ENCODE assay signal across 32 cellular contexts in genomic region chr5:10723519-10723918, GRCh38.
"Had no signal": no experiment of that assay in that cellular context is flagged by ENCODE, and none has a peak within 500 bp of the region (broad histone marks: within the 10 kb centered on the region; RNA-seq: fewer than 3 reads in every experiment).

No MANE protein-coding gene starts in this region.

- H2AFZ ChIP-seq: hepatocyte, parathyroid adenoma had no signal

- H3K9me3 ChIP-seq: adrenal gland, gastrocnemius medialis, neutrophil, psoas muscle, stomach, tibial nerve had no signal

- ATAC-seq: gastrocnemius medialis; left ventricle myocardium superior; psoas muscle; stimulated activated memory B cell treated with anti-CD40 and anti-IgM and Interleukin-4, amounts not matched to agents 10 μg/mL and 1 μg/mL and 100 μg/mL, for 72 hours had no signal

- H3K27ac ChIP-seq: hepatocyte, neutrophil, parathyroid adenoma, psoas muscle, VCaP had no signal

- H3K4me3 Mint-ChIP-seq: activated naive CD4-positive, alpha-beta T cell treated with anti-CD3 and anti-CD28 coated beads for 36 hours; activated naive CD8-positive, alpha-beta T cell treated with anti-CD3 and anti-CD28 coated beads for 36 hours; central memory CD8-positive, alpha-beta T cell; mesothelial cell of epicardium; naive B cell; nephron progenitor cell; stimulated activated memory B cell treated with anti-CD40 and anti-IgM and Interleukin-4, amounts not matched to agents 10 μg/mL and 1 μg/mL and 100 μg/mL, for 72 hours; T-helper 1 cell treated with Interleukin-12 subunit alpha and Interleukin-12 subunit beta and Interleukin-4 antibody, amounts not matched to agents 30 μg/mL and 1 μg/mL, for 36 hours had no signal

- H3K9me3 Mint-ChIP-seq: activated naive CD4-positive, alpha-beta T cell treated with anti-CD3 and anti-CD28 coated beads for 36 hours; activated naive CD8-positive, alpha-beta T cell treated with anti-CD3 and anti-CD28 coated beads for 36 hours; central memory CD8-positive, alpha-beta T cell; naive B cell; nephron progenitor cell; stimulated activated memory B cell treated with anti-CD40 and anti-IgM and Interleukin-4, amounts not matched to agents 10 μg/mL and 1 μg/mL and 100 μg/mL, for 72 hours; T-helper 1 cell treated with Interleukin-12 subunit alpha and Interleukin-12 subunit beta and Interleukin-4 antibody, amounts not matched to agents 30 μg/mL and 1 μg/mL, for 36 hours had no signal

- H3K4me2 ChIP-seq: hepatocyte, smooth muscle cell had no signal

- H3K4me1 ChIP-seq: psoas muscle had no signal

- H3K4me3 ChIP-seq: adrenal gland, gastrocnemius medialis, hepatocyte, psoas muscle, smooth muscle cell, stomach, tibial nerve had no signal

- H3K27ac Mint-ChIP-seq: activated naive CD4-positive, alpha-beta T cell treated with anti-CD3 and anti-CD28 coated beads for 36 hours; activated naive CD8-positive, alpha-beta T cell treated with anti-CD3 and anti-CD28 coated beads for 36 hours; mesothelial cell of epicardium; nephron progenitor cell; stimulated activated memory B cell treated with anti-CD40 and anti-IgM and Interleukin-4, amounts not matched to agents 10 μg/mL and 1 μg/mL and 100 μg/mL, for 72 hours; T-helper 1 cell treated with Interleukin-12 subunit alpha and Interleukin-12 subunit beta and Interleukin-4 antibody, amounts not matched to agents 30 μg/mL and 1 μg/mL, for 36 hours had no signal

- DNase-seq: activated CD4-positive, alpha-beta T cell treated with anti-CD3 and anti-CD28 coated beads for 4 hours; activated CD4-positive, alpha-beta T cell treated with anti-CD3 and anti-CD28 coated beads, Interleukin-2, amount 50 U/mL, for 48 hours; activated CD8-positive, alpha-beta memory T cell treated with anti-CD3 and anti-CD28 coated beads for 24 hours; activated effector memory CD4-positive, alpha-beta T cell treated with Interleukin-2 at 50 U/mL for 16 hours; activated naive CD4-positive, alpha-beta T cell treated with anti-CD3 and anti-CD28 coated beads for 36 hours; activated naive CD8-positive, alpha-beta T cell treated with anti-CD3 and anti-CD28 coated beads for 36 hours; aorta; dermis blood vessel endothelial cell; effector CD4-positive, alpha-beta T cell; gastrocnemius medialis; glutamatergic neuron; islet precursor cell; left ventricle myocardium superior; naive B cell; nephron progenitor cell; psoas muscle; stimulated activated CD4-positive, alpha-beta T cell treated with anti-CD3 and anti-CD28 coated beads, Interleukin-1b, Interleukin-23, amount 100 ng/mL, for 48 hours; stimulated activated CD4-positive, alpha-beta T cell treated with anti-CD3 and anti-CD28 coated beads, Interleukin-4, amount 100 ng/mL, for 4 hours; stimulated activated CD8-positive, alpha-beta memory T cell treated with anti-CD3 and anti-CD28 coated beads, Interleukin-4, amount 100 ng/mL, for 48 hours; stomach; T-helper 9 cell had no signal

- H3K36me3 ChIP-seq: adrenal gland, gastrocnemius medialis, tibial nerve had no signal

- H3K27me3 ChIP-seq: adrenal gland, gastrocnemius medialis, hepatocyte, neutrophil, stomach, tibial nerve had no signal

- H3K4me1 Mint-ChIP-seq: nephron progenitor cell had no signal

- H3K27me3 Mint-ChIP-seq: activated naive CD8-positive, alpha-beta T cell treated with anti-CD3 and anti-CD28 coated beads for 36 hours; central memory CD8-positive, alpha-beta T cell; naive B cell; stimulated activated memory B cell treated with anti-CD40 and anti-IgM and Interleukin-4, amounts not matched to agents 10 μg/mL and 1 μg/mL and 100 μg/mL, for 72 hours had no signal
